8 cellular contexts compared by ENCODE assay signal in the genomic region with DNA sequence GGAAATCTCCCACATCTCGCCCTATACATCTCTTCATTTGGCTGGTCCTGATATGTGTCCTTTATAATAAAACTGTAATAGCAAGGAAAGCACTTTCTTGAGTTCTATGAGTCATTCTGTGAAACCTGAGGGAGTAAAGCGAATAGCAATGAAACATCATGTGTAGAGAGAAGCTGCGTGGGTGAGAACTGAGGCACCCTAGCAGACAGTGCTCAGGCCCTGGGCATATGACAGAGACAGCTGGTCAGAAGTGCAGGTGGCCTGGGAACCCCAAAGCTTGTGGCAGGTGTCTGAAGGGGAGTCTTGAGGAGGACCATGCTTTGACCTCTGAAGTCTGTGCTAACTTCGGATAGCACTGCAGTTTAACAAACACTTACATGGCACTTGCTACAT. TPM values are rescaled to one million over a fixed set of nuclear protein-coding genes. Genes with fewer than 3 reads are reported as not detected.
DNase-seq lines count a peak whose midpoint lies in the region; ATAC-seq, FAIRE-seq and TF ChIP-seq lines count a peak whose summit lies in the region.

No MANE protein-coding gene starts in this region.

- FAIRE-seq in pancreas (lab: Jason Lieb, UNC): no peak

- no peak overlapping the region for H3K4me2 ChIP-seq in Karpas-422 (ENCODE audit: low read depth, low read length, poor library complexity, severe bottlenecking)

- no peak overlapping the region for H3K9ac ChIP-seq in Karpas-422 (ENCODE audit: low read length)

- H3K9me3 ChIP-seq in Karpas-422 (ENCODE audit: low read length) (no peaks in the 10 kb centered on the region), pancreas (no peaks in the 10 kb centered on the region)

- H3K4me1 ChIP-seq in Karpas-422 (ENCODE audit: low read length) (peaks cover 34% of the 10 kb centered on the region), pancreas (peaks cover 0 to 7% (median 5%) of the 10 kb centered on the region in 3 donors)

- H3K4me3 ChIP-seq in Karpas-422 (ENCODE audit: low read length) (no peak overlapping the region), pancreas (no peak overlapping the region)

- DNase-seq in GM10266 (ENCODE audit: extremely low spot score) (peak; percentile 48), Karpas-422 (no peak), head of caudate nucleus (peak in 38 of 42 donors; percentile 6 to 80 (median 41)), pancreas (no peak), AG08395 (ENCODE audit: low spot score) (no peak), GM03348 (ENCODE audit: low spot score) (no peak), GOT3 (lab: John Stamatoyannopoulos, UW) (no peak)

- H3K9me2 ChIP-seq in Karpas-422 (replicated peaks; ENCODE audit: insufficient read depth, low read length): peaks cover 9% of the 10 kb centered on the region; the same call in 1 of the 2 replicates

- TF ChIP-seq CTCF in GM10266 (IDR thresholded peaks at IDR 0.05; ENCODE audit: control insufficient read depth, insufficient read depth, low read depth, missing control alignments) (no peak), pancreas (IDR thresholded peaks at IDR 0.05) (no peak)

- H3K27ac ChIP-seq in Karpas-422 (ENCODE audit: low read length) (no peak overlapping the region), pancreas (no peak overlapping the region)

- intact Hi-C loops in head of caudate nucleus (cut with DNase I): no loop called here
- intact Hi-C loops in pancreas (cut with DNase I): no loop called here

- no peaks in the 10 kb centered on the region for H4K20me1 ChIP-seq in Karpas-422 (ENCODE audit: insufficient read depth, low read depth, low read length)

- peaks cover 12% of the 10 kb centered on the region; the same call in 1 of the 2 replicates for H3K36me3 ChIP-seq in Karpas-422 (ENCODE audit: insufficient read depth, low read length)
- H3K36me3 ChIP-seq in pancreas: no peaks in the 10 kb centered on the region

- H3K79me2 ChIP-seq in Karpas-422 (ENCODE audit: low read length): peaks cover 28% of the 10 kb centered on the region

- no peaks in the 10 kb centered on the region for H3K27me3 ChIP-seq in Karpas-422 (ENCODE audit: low read length)
- no peaks in the 10 kb centered on the region for H3K27me3 ChIP-seq in pancreas

- H2AFZ ChIP-seq in Karpas-422 (ENCODE audit: low read length): peak overlapping the region; percentile 97

- WGBS in pancreas, 2 donors: 84 to 94% methylated on average over 4 of the region's 4 CpGs

- ATAC-seq in GM21528 (IDR thresholded peaks at IDR 0.05; ENCODE audit: low FRiP score, unreplicated experiment) (peak; percentile 47), pancreas (no peak)

RNA-seq across cellular contexts. Expression of a gene that starts 1.3 kb away (rescaled TPM):
- total RNA-seq in Karpas-422 (2014; rRNA removed; shearing (Covaris generic); ENCODE audit: low replicate concordance): 21.0 and 24.9 TPM in 2 replicates
- 1 to 10 TPM; 3.2 to 9.0 (median 5.3) TPM for total RNA-seq in pancreas
- 1 to 10 TPM; 2.6 to 4.8 TPM for polyA plus RNA-seq in pancreas

RNA-seq across cellular contexts. Expression of a gene that starts 36.8 kb away (rescaled TPM):
- total RNA-seq in Karpas-422 (2014; rRNA removed; shearing (Covaris generic); ENCODE audit: low replicate concordance): 51.3 and 74.9 TPM in 2 replicates
- total RNA-seq in pancreas: 10 to 100 TPM in 4 of 6 donors, 1 to 10 TPM in 2; 5.6 to 17.0 (median 12.4) TPM
- polyA plus RNA-seq in pancreas: 10 to 100 TPM; 13.3 to 20.6 TPM

Comparison
In these comparisons a context has a peak if more than half of its experiments do, and no peak if none do; other contexts are left out.
1. DNase-seq: peak in GM10266 (single experiment) and head of caudate nucleus (38 of 42); none in Karpas-422 (single experiment), pancreas (0 of 6), AG08395 (single experiment), GM03348 (single experiment) and GOT3 (single experiment).